In genomic region chr7:37920619-37921339, GRCh38 we compare ENCODE assay signal across 1 cellular context.
TF ChIP-seq lines count a peak whose summit lies in the region.

TSS of gene EPDR1 (plus strand) at chr7:37920640. CDS start at chr7:37920940, 300 bp downstream.

TF ChIP-seq in HepG2, 621 proteins besides CTCF, POLR2A, EP300 and RAD21 (continued from another document and continues in another):
- TF ChIP-seq ZNF704 (CRISPR knock-in tag; IDR thresholded peaks at IDR 0.05; ENCODE audit: borderline replicate concordance) (0 out of 2 replicates have a peak, but pooled peaks have one; percentile 19), ZNF30 (CRISPR knock-in tag; IDR thresholded peaks at IDR 0.05) (peak; percentile 71; the same call in 1 of the 2 replicates), PCBP2 (optimal IDR thresholded peaks at IDR 0.05; ENCODE audit: low read depth, low read length, poor library complexity, severe bottlenecking) (no peak), ZMYM2 (CRISPR knock-in tag; IDR thresholded peaks at IDR 0.05) (no peak), ZSCAN22 (CRISPR knock-in tag; IDR thresholded peaks at IDR 0.05) (peak; percentile 27; the same call in 1 of the 2 replicates), ZNF782 (CRISPR knock-in tag; IDR thresholded peaks at IDR 0.05; ENCODE audit: borderline replicate concordance) (0 out of 2 replicates have a peak, but pooled peaks have one; percentile 73), ZNF292 (CRISPR knock-in tag; IDR thresholded peaks at IDR 0.05; ENCODE audit: borderline replicate concordance, low read depth) (peak; percentile 47; the same call in 1 of the 2 replicates), TBX2 (CRISPR knock-in tag; IDR thresholded peaks at IDR 0.05; ENCODE audit: borderline replicate concordance) (peak; percentile 75), MLLT10 (CRISPR knock-in tag; IDR thresholded peaks at IDR 0.05) (no peak), ZNF746 (CRISPR knock-in tag; IDR thresholded peaks at IDR 0.05) (0 out of 2 replicates have a peak, but pooled peaks have one; percentile 17), ZNF777 (CRISPR knock-in tag; IDR thresholded peaks at IDR 0.05) (peak; percentile 82; the same call in 1 of the 2 replicates), U2AF1 (optimal IDR thresholded peaks at IDR 0.05; ENCODE audit: low read depth, low read length) (no peak), ZNF703 (CRISPR knock-in tag; IDR thresholded peaks at IDR 0.05; ENCODE audit: borderline replicate concordance) (peak; percentile 64; the same call in 1 of the 2 replicates), HOXD1 (CRISPR knock-in tag; IDR thresholded peaks at IDR 0.05) (0 out of 2 replicates have a peak, but pooled peaks have one; percentile 65), SCMH1 (CRISPR knock-in tag; IDR thresholded peaks at IDR 0.05; ENCODE audit: borderline replicate concordance) (no peak), RFX3 (CRISPR knock-in tag; IDR thresholded peaks at IDR 0.05) (no peak), E2F2 (CRISPR knock-in tag; IDR thresholded peaks at IDR 0.05; ENCODE audit: borderline replicate concordance) (peak; percentile 79; the same call in 1 of the 2 replicates), ISL2 (CRISPR knock-in tag; IDR thresholded peaks at IDR 0.05) (peak; percentile 61; the same call in 1 of the 2 replicates), ZNF781 (CRISPR knock-in tag; IDR thresholded peaks at IDR 0.05; ENCODE audit: borderline replicate concordance, not compliant biosample characterization) (no peak), ZNF224 (CRISPR knock-in tag; IDR thresholded peaks at IDR 0.05) (no peak), ZNF773 (CRISPR knock-in tag; IDR thresholded peaks at IDR 0.05; ENCODE audit: borderline replicate concordance) (no peak), MAF1 (CRISPR knock-in tag; IDR thresholded peaks at IDR 0.05; ENCODE audit: borderline replicate concordance) (0 out of 2 replicates have a peak, but pooled peaks have one; percentile 38), KLF13 (CRISPR knock-in tag; IDR thresholded peaks at IDR 0.05) (0 out of 2 replicates have a peak, but pooled peaks have one; percentile 18), GTF3A (CRISPR knock-in tag; conservative IDR thresholded peaks at IDR 0.05) (no peak; the same call in 1 of the 2 replicates), ZNF761 (CRISPR knock-in tag; conservative IDR thresholded peaks at IDR 0.05) (peak; percentile 50; the same call in 1 of the 2 replicates), IRF1 (CRISPR knock-in tag; IDR thresholded peaks at IDR 0.05; ENCODE audit: low read depth) (no peak), ZNF546 (CRISPR knock-in tag; conservative IDR thresholded peaks at IDR 0.05) (peak; percentile 95; the same call in 1 of the 2 replicates), MAFF (IDR thresholded peaks at IDR 0.05; ENCODE audit: low read depth, low read length) (no peak), ZNF256 (CRISPR knock-in tag; conservative IDR thresholded peaks at IDR 0.05) (peak; percentile 48; the same call in 1 of the 2 replicates), GFI1 (CRISPR knock-in tag; IDR thresholded peaks at IDR 0.05; ENCODE audit: borderline replicate concordance) (0 out of 2 replicates have a peak, but pooled peaks have one; percentile 20), ZNF709 (CRISPR knock-in tag; IDR thresholded peaks at IDR 0.05) (peak; percentile 46; the same call in 1 of the 2 replicates), PCBP1 (IDR thresholded peaks at IDR 0.05; ENCODE audit: borderline replicate concordance, low read depth, low read length) (no peak; the same call in 1 of the 2 replicates), GLI4 (CRISPR knock-in tag; IDR thresholded peaks at IDR 0.05; ENCODE audit: borderline replicate concordance) (0 out of 2 replicates have a peak, but pooled peaks have one; percentile 63), HNF1B (CRISPR knock-in tag; IDR thresholded peaks at IDR 0.05) (no peak), ZNF17 (CRISPR knock-in tag; IDR thresholded peaks at IDR 0.05) (no peak), ZNF343 (CRISPR knock-in tag; IDR thresholded peaks at IDR 0.05) (peak; percentile 40; the same call in 1 of the 2 replicates), ZNF768 (CRISPR knock-in tag; IDR thresholded peaks at IDR 0.05) (no peak; the same call in 1 of the 2 replicates), CEBPG (CRISPR knock-in tag; IDR thresholded peaks at IDR 0.05) (no peak), REST (IDR thresholded peaks at IDR 0.05; ENCODE audit: borderline replicate concordance in 1 of 2, low read depth in 1 of 2, low read length in 2 of 2) (peak in 1 of 2 experiments; percentile 29; a peak in 1 of 4 replicates), SRSF9 (IDR thresholded peaks at IDR 0.05; ENCODE audit: borderline replicate concordance, insufficient read depth, low read depth, low read length, poor library complexity, severe bottlenecking) (no peak), ZSCAN9 (CRISPR knock-in tag; IDR thresholded peaks at IDR 0.05; ENCODE audit: borderline replicate concordance) (no peak), PHF21A (CRISPR knock-in tag; IDR thresholded peaks at IDR 0.05) (peak; percentile 57; the same call in 1 of the 2 replicates), SAP130 (CRISPR knock-in tag; IDR thresholded peaks at IDR 0.05; ENCODE audit: low read depth) (peak; percentile 57), KDM2A (CRISPR knock-in tag; IDR thresholded peaks at IDR 0.05; ENCODE audit: borderline replicate concordance, low read depth) (peak; percentile 49; the same call in 1 of the 2 replicates), ZBTB3 (CRISPR knock-in tag; IDR thresholded peaks at IDR 0.05; ENCODE audit: borderline replicate concordance, low read depth) (peak; percentile 85), ZBTB1 (CRISPR knock-in tag; IDR thresholded peaks at IDR 0.05; ENCODE audit: borderline replicate concordance) (no peak), ZNF564 (CRISPR knock-in tag; IDR thresholded peaks at IDR 0.05) (no peak), EEA1 (CRISPR knock-in tag; IDR thresholded peaks at IDR 0.05; ENCODE audit: borderline replicate concordance) (0 out of 2 replicates have a peak, but pooled peaks have one; percentile 17), HDAC6 (IDR thresholded peaks at IDR 0.05; ENCODE audit: low read depth, low read length) (no peak), ZNF510 (CRISPR knock-in tag; IDR thresholded peaks at IDR 0.05; ENCODE audit: low read depth) (no peak), ZNF230 (CRISPR knock-in tag; IDR thresholded peaks at IDR 0.05) (no peak), TFDP2 (CRISPR knock-in tag; IDR thresholded peaks at IDR 0.05) (peak; percentile 3; the same call in 1 of the 2 replicates), BORCS8-MEF2B (CRISPR knock-in tag; IDR thresholded peaks at IDR 0.05) (peak; percentile 43), ZBTB7B (CRISPR knock-in tag; IDR thresholded peaks at IDR 0.05) (peak; percentile 82; the same call in 1 of the 2 replicates), ZNF138 (CRISPR knock-in tag; IDR thresholded peaks at IDR 0.05; ENCODE audit: low read depth) (0 out of 2 replicates have a peak, but pooled peaks have one; percentile 73), ZFY (CRISPR knock-in tag; IDR thresholded peaks at IDR 0.05) (peak; percentile 94), HDAC1 (CRISPR knock-in tag; IDR thresholded peaks at IDR 0.05) (peak; percentile 39; the same call in 1 of the 2 replicates), SALL1 (CRISPR knock-in tag; IDR thresholded peaks at IDR 0.05) (peak; percentile 67), LBX2 (CRISPR knock-in tag; IDR thresholded peaks at IDR 0.05; ENCODE audit: borderline replicate concordance) (0 out of 2 replicates have a peak, but pooled peaks have one; percentile 30), ATF4 (CRISPR knock-in tag; IDR thresholded peaks at IDR 0.05) (no peak), ZBTB26 (CRISPR knock-in tag; IDR thresholded peaks at IDR 0.05; ENCODE audit: borderline replicate concordance) (0 out of 2 replicates have a peak, but pooled peaks have one; percentile 20)
